20 cellular contexts compared by ENCODE assay signal in the genomic region with DNA sequence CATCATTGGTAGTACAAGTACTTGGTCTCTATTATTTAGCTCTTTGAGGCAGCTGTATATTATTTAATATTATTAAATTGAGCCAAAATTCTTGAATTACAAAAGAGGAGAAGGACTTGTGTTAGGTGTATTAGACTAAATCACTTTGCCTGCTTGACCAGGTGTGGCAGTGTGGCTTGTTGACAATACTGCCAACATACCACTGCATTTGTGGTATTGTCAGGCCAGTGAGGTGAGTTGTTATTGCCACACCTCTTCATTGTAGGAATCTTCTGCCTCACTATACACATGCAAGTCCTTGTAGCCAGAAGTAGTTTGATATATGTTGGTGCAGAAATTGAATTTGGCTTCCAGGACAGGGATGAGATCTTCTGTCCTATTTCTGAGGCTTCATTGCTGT.
"Had no signal": no experiment of that assay in that cellular context is flagged by ENCODE, and none has a peak within 500 bp of the region (broad histone marks: within the 10 kb centered on the region; RNA-seq: fewer than 3 reads in every experiment).

No MANE protein-coding gene starts in this region.

- H3K4me3 Mint-ChIP-seq: activated CD8-positive, alpha-beta T cell treated with anti-CD3 and anti-CD28 coated beads for 36 hours; activated naive CD4-positive, alpha-beta T cell treated with anti-CD3 and anti-CD28 coated beads, Interleukin-2, amount 10 ng/mL, durations not matched to agents 7 days and 5 days; activated naive CD8-positive, alpha-beta T cell treated with anti-CD3 and anti-CD28 coated beads, Interleukin-2, amount 50 U/mL, for 24 hours; activated T-cell treated with anti-CD3 and anti-CD28 coated beads, Interleukin-2, amount 50 U/mL, for 4 hours; effector memory CD8-positive, alpha-beta T cell; T-cell had no signal

- DNase-seq: activated CD4-positive, alpha-beta T cell treated with anti-CD3 and anti-CD28 coated beads for 48 hours; activated CD4-positive, CD25-positive, alpha-beta regulatory T cell; activated CD8-positive, alpha-beta T cell treated with anti-CD3 and anti-CD28 coated beads for 36 hours; activated effector memory CD4-positive, alpha-beta T cell treated with Interleukin-2 at 50 U/mL for 16 hours; activated naive CD4-positive, alpha-beta T cell treated with anti-CD3 and anti-CD28 coated beads, Interleukin-2, amount 10 ng/mL, durations not matched to agents 7 days and 5 days; activated naive CD8-positive, alpha-beta T cell treated with anti-CD3 and anti-CD28 coated beads, Interleukin-2, amount 50 U/mL, for 24 hours; activated T-cell treated with anti-CD3 and anti-CD28 coated beads, Interleukin-2, amount 50 U/mL, for 4 hours; dermis blood vessel endothelial cell; effector memory CD8-positive, alpha-beta T cell; erythroblast; gastrocnemius medialis; head of caudate nucleus; left ventricle myocardium inferior; occipital lobe; stimulated activated CD4-positive, alpha-beta T cell treated with anti-CD3 and anti-CD28 coated beads, Interleukin-2, amount 100 ng/mL, for 24 hours; stimulated activated naive CD4-positive, alpha-beta T cell treated with Interleukin-2 at 50 U/mL for 16 hours; substantia nigra; T-cell; tibial artery had no signal

- H3K27me3 Mint-ChIP-seq: activated CD8-positive, alpha-beta T cell treated with anti-CD3 and anti-CD28 coated beads for 36 hours; activated naive CD4-positive, alpha-beta T cell treated with anti-CD3 and anti-CD28 coated beads, Interleukin-2, amount 10 ng/mL, durations not matched to agents 7 days and 5 days; activated naive CD8-positive, alpha-beta T cell treated with anti-CD3 and anti-CD28 coated beads, Interleukin-2, amount 50 U/mL, for 24 hours; effector memory CD8-positive, alpha-beta T cell; T-cell had no signal

- H3K4me3 ChIP-seq: ascending aorta, gastrocnemius medialis, left ventricle myocardium inferior, tibial artery had no signal

- H3K27ac Mint-ChIP-seq: activated CD8-positive, alpha-beta T cell treated with anti-CD3 and anti-CD28 coated beads for 36 hours; activated naive CD4-positive, alpha-beta T cell treated with anti-CD3 and anti-CD28 coated beads, Interleukin-2, amount 10 ng/mL, durations not matched to agents 7 days and 5 days; activated naive CD8-positive, alpha-beta T cell treated with anti-CD3 and anti-CD28 coated beads, Interleukin-2, amount 50 U/mL, for 24 hours; effector memory CD8-positive, alpha-beta T cell; T-cell had no signal

- H3K9me3 Mint-ChIP-seq: activated CD8-positive, alpha-beta T cell treated with anti-CD3 and anti-CD28 coated beads for 36 hours; activated naive CD4-positive, alpha-beta T cell treated with anti-CD3 and anti-CD28 coated beads, Interleukin-2, amount 10 ng/mL, durations not matched to agents 7 days and 5 days; activated naive CD8-positive, alpha-beta T cell treated with anti-CD3 and anti-CD28 coated beads, Interleukin-2, amount 50 U/mL, for 24 hours; activated T-cell treated with anti-CD3 and anti-CD28 coated beads, Interleukin-2, amount 50 U/mL, for 4 hours; effector memory CD8-positive, alpha-beta T cell; T-cell had no signal

- ATAC-seq: activated CD8-positive, alpha-beta T cell treated with anti-CD3 and anti-CD28 coated beads for 36 hours; activated naive CD8-positive, alpha-beta T cell treated with anti-CD3 and anti-CD28 coated beads, Interleukin-2, amount 50 U/mL, for 24 hours; activated T-cell treated with anti-CD3 and anti-CD28 coated beads, Interleukin-2, amount 50 U/mL, for 4 hours; effector memory CD8-positive, alpha-beta T cell; gastrocnemius medialis; T-cell had no signal

- H3K9me3 ChIP-seq: ascending aorta, gastrocnemius medialis, left ventricle myocardium inferior, tibial artery had no signal

- H3K4me1 ChIP-seq: gastrocnemius medialis, left ventricle myocardium inferior had no signal

- H3K4me1 Mint-ChIP-seq: activated naive CD4-positive, alpha-beta T cell treated with anti-CD3 and anti-CD28 coated beads, Interleukin-2, amount 10 ng/mL, durations not matched to agents 7 days and 5 days; activated naive CD8-positive, alpha-beta T cell treated with anti-CD3 and anti-CD28 coated beads, Interleukin-2, amount 50 U/mL, for 24 hours; T-cell had no signal

- H3K27me3 ChIP-seq: ascending aorta, gastrocnemius medialis, tibial artery had no signal

- H3K27ac ChIP-seq: ascending aorta, gastrocnemius medialis, left ventricle myocardium inferior, tibial artery had no signal
